Comparison of ENCODE assay signal across 8 cellular contexts in the genomic region with DNA sequence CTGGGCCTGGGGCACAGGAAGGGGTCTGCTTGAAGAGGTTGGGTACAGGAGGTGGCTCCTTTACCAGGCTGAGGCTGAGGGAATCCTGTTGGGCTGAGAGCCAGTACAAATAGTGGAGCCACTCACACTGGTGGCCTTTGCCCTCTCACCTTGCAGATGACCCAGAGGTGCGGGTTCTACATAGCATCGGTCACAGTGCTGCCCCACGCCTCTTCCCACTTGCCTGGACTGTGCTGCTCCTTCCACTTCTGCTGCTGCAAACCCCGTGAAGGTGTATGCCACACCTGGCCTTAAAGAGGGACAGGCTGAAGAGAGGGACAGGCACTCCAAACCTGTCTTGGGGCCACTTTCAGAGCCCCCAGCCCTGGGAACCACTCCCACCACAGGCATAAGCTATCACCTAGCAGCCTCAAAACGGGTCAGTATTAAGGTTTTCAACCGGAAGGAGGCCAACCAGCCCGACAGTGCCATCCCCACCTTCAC. TPM values are rescaled to one million over a fixed set of nuclear protein-coding genes. Genes with fewer than 3 reads are reported as not detected.
A peak's percentile ranks its signal among the peaks of the same experiment; 100 is the strongest.
DNase-seq lines count a peak whose midpoint lies in the region; ATAC-seq and TF ChIP-seq lines count a peak whose summit lies in the region.
"Had no signal": no experiment of that assay in that cellular context is flagged by ENCODE, and none has a peak within 500 bp of the region (broad histone marks: within the 10 kb centered on the region; RNA-seq: fewer than 3 reads in every experiment).

No MANE protein-coding gene starts in this region.

- no peak for TF ChIP-seq POLR2A in GM18505 (IDR thresholded peaks at IDR 0.05; ENCODE audit: borderline replicate concordance, extremely low read depth, insufficient read depth, insufficient read length)

- H3K36me3 Mint-ChIP-seq in central memory CD8-positive, alpha-beta T cell (ENCODE audit: insufficient read depth) = peaks cover 7% of the 10 kb centered on the region
- peaks cover 25% of the 10 kb centered on the region for H3K36me3 Mint-ChIP-seq in mesothelial cell of epicardium

- TF ChIP-seq CTCF in mesothelial cell of epicardium (IDR thresholded peaks at IDR 0.05; ENCODE audit: unreplicated experiment) = no peak

- DNase-seq in HuH-7.5 (ENCODE audit: low spot score) (peak; percentile 79), mesothelial cell of epicardium (ENCODE audit: low spot score in 2 of 2, unreplicated experiment in 2 of 2) (no peak), T1000 (lab: John Stamatoyannopoulos, UW) (no peak), activated T-cell treated with anti-CD3 and anti-CD28 coated beads for 4 hours (no peak)
- no peak for DNase-seq in central memory CD8-positive, alpha-beta T cell (ENCODE audit: low spot score in 2 of 2)
- DNase-seq: MM.1S had no signal

- ATAC-seq in central memory CD8-positive, alpha-beta T cell (replicated peaks; ENCODE audit: extremely low read depth, poor library complexity, severe bottlenecking) = no peak
- no peak for ATAC-seq in GM18505 (IDR thresholded peaks at IDR 0.05; ENCODE audit: unreplicated experiment)

- peak overlapping the region; percentile 95 for H3K27ac ChIP-seq in temporal lobe (ENCODE audit: low read depth, low read length)

- H3K4me1 Mint-ChIP-seq in central memory CD8-positive, alpha-beta T cell = peaks cover 36% of the 10 kb centered on the region
- peaks cover 61% of the 10 kb centered on the region for H3K4me1 Mint-ChIP-seq in mesothelial cell of epicardium

- no peak overlapping the region for H3K27ac Mint-ChIP-seq in central memory CD8-positive, alpha-beta T cell (ENCODE audit: low read depth)
- peak overlapping the region; percentile 99 for H3K27ac Mint-ChIP-seq in mesothelial cell of epicardium

- H3K9me3 Mint-ChIP-seq in central memory CD8-positive, alpha-beta T cell = no peaks in the 10 kb centered on the region
- no peaks in the 10 kb centered on the region for H3K9me3 Mint-ChIP-seq in mesothelial cell of epicardium

- peak overlapping the region; percentile 99 for H3K4me3 Mint-ChIP-seq in central memory CD8-positive, alpha-beta T cell
- no peak overlapping the region for H3K4me3 Mint-ChIP-seq in mesothelial cell of epicardium

- peaks cover 22% of the 10 kb centered on the region for H3K27me3 Mint-ChIP-seq in central memory CD8-positive, alpha-beta T cell
- no peaks in the 10 kb centered on the region for H3K27me3 Mint-ChIP-seq in mesothelial cell of epicardium (ENCODE audit: low read depth)

RNA-seq across cellular contexts. Expression of gene SLC50A1, which starts 1.8 kb away (rescaled TPM):
- 25.6 to 33.5 TPM (median 25.9 TPM) in 3 replicates for total RNA-seq in mesothelial cell of epicardium
- total RNA-seq in temporal lobe = 5.2 TPM

RNA-seq across cellular contexts. Expression of gene EFNA1, which starts 6.2 kb away (rescaled TPM):
- total RNA-seq in mesothelial cell of epicardium (92.4 to 94.8 TPM (median 93.1 TPM) in 3 replicates), temporal lobe (2.7 TPM)

RNA-seq across cellular contexts. Expression of gene DPM3, which starts 6.5 kb away (rescaled TPM):
- total RNA-seq in mesothelial cell of epicardium = 49.7 to 60.9 TPM (median 54.1 TPM) in 3 replicates
- total RNA-seq in temporal lobe = 14.3 TPM

RNA-seq across cellular contexts. Expression of gene KRTCAP2, which starts 39.3 kb away (rescaled TPM):
- total RNA-seq in mesothelial cell of epicardium (120 to 143 TPM (median 123 TPM) in 3 replicates), temporal lobe (21.4 TPM)

RNA-seq across cellular contexts. Expression of gene TRIM46, which starts 39.8 kb away (rescaled TPM):
- total RNA-seq in mesothelial cell of epicardium = 5.7 to 6.6 TPM (median 6.3 TPM) in 3 replicates
- 18.9 TPM for total RNA-seq in temporal lobe

Comparison
In these comparisons a context has a peak if more than half of its experiments do, and no peak if none do; other contexts are left out.
1. RNA of gene EFNA1, which starts 6.2 kb away (total RNA-seq): 92.4 to 94.8 TPM in mesothelial cell of epicardium; 2.7 TPM in temporal lobe (single experiment); every median in the first group is over 10 times any median in the second.